In genomic region chr3:118641608-118642007, GRCh38 we compare ENCODE assay signal across 1 cellular context.
TF ChIP-seq lines count a peak whose summit lies in the region.

No MANE protein-coding gene starts in this region.

TF ChIP-seq in HepG2, 621 proteins besides CTCF, POLR2A, EP300 and RAD21 (continued from another document):
- TF ChIP-seq, protein P1, sequence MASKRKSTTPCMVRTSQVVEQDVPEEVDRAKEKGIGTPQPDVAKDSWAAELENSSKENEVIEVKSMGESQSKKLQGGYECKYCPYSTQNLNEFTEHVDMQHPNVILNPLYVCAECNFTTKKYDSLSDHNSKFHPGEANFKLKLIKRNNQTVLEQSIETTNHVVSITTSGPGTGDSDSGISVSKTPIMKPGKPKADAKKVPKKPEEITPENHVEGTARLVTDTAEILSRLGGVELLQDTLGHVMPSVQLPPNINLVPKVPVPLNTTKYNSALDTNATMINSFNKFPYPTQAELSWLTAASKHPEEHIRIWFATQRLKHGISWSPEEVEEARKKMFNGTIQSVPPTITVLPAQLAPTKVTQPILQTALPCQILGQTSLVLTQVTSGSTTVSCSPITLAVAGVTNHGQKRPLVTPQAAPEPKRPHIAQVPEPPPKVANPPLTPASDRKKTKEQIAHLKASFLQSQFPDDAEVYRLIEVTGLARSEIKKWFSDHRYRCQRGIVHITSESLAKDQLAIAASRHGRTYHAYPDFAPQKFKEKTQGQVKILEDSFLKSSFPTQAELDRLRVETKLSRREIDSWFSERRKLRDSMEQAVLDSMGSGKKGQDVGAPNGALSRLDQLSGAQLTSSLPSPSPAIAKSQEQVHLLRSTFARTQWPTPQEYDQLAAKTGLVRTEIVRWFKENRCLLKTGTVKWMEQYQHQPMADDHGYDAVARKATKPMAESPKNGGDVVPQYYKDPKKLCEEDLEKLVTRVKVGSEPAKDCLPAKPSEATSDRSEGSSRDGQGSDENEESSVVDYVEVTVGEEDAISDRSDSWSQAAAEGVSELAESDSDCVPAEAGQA (IDR thresholded peaks at IDR 0.05; ENCODE audit: low read depth): no peak
- TF ChIP-seq, protein P1 (CRISPR knock-in tag; IDR thresholded peaks at IDR 0.05; ENCODE audit: borderline replicate concordance): no peak
- TF ChIP-seq SATB2 (CRISPR knock-in tag; IDR thresholded peaks at IDR 0.05) (no peak), BRD4 (CRISPR knock-in tag; IDR thresholded peaks at IDR 0.05) (no peak), SSRP1 (CRISPR knock-in tag; IDR thresholded peaks at IDR 0.05) (no peak)
